In the genomic region with DNA sequence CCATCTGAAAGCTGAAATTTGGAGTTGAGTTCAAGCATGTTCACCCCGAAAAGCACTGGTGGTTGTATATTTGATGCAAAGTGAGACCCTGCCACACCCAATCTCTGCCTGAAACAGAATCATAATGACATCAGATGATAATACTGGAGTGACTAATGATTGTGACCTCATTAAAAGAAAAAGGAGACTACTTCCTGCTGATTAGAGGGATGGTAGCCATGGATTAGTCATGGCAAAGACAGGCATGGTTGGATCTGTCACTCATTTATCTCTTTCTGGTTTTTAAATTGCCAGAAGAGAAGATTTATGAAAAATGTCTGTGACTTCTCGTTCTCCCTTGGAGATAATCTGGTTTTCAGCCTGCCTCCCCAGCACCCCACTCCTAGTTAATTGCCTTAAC, we compare ENCODE assay signal across 1 cellular context.
TF ChIP-seq lines count a peak whose summit lies in the region.

No MANE protein-coding gene starts in this region.

TF ChIP-seq in HCT116, 20 proteins besides CTCF, POLR2A, EP300 and RAD21 (continued from another document):
- TF ChIP-seq, protein P1, sequence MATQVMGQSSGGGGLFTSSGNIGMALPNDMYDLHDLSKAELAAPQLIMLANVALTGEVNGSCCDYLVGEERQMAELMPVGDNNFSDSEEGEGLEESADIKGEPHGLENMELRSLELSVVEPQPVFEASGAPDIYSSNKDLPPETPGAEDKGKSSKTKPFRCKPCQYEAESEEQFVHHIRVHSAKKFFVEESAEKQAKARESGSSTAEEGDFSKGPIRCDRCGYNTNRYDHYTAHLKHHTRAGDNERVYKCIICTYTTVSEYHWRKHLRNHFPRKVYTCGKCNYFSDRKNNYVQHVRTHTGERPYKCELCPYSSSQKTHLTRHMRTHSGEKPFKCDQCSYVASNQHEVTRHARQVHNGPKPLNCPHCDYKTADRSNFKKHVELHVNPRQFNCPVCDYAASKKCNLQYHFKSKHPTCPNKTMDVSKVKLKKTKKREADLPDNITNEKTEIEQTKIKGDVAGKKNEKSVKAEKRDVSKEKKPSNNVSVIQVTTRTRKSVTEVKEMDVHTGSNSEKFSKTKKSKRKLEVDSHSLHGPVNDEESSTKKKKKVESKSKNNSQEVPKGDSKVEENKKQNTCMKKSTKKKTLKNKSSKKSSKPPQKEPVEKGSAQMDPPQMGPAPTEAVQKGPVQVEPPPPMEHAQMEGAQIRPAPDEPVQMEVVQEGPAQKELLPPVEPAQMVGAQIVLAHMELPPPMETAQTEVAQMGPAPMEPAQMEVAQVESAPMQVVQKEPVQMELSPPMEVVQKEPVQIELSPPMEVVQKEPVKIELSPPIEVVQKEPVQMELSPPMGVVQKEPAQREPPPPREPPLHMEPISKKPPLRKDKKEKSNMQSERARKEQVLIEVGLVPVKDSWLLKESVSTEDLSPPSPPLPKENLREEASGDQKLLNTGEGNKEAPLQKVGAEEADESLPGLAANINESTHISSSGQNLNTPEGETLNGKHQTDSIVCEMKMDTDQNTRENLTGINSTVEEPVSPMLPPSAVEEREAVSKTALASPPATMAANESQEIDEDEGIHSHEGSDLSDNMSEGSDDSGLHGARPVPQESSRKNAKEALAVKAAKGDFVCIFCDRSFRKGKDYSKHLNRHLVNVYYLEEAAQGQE (IDR thresholded peaks at IDR 0.05; ENCODE audit: low read depth): no peak
